Comparison of ENCODE assay signal across 30 cellular contexts in genomic region chr2:137437386-137437785, GRCh38.
DNase-seq lines count a peak whose midpoint lies in the region; ATAC-seq, FAIRE-seq and TF ChIP-seq lines count a peak whose summit lies in the region.
"Had no signal": no experiment of that assay in that cellular context is flagged by ENCODE, and none has a peak within 500 bp of the region (broad histone marks: within the 10 kb centered on the region; RNA-seq: fewer than 3 reads in every experiment).

No MANE protein-coding gene starts in this region.

- POLR2A ChIA-PET in MCF 10A (lab: Yijun Ruan, JAX) = interaction anchor here (0.7 to 1.3 kb wide), 2 partner anchors 11 to 54 kb away, joined by 4 to 5 read pairs; no protein-coding TSS in a partner anchor

- FAIRE-seq in H54 (lab: Jason Lieb, UNC) = no peak
- FAIRE-seq: A549, GM12891, H1 had no signal

- no peak for TF ChIP-seq CTCF in MCF 10A (IDR thresholded peaks at IDR 0.05; ENCODE audit: unreplicated experiment)
- no peak for TF ChIP-seq CTCF in breast epithelium (IDR thresholded peaks at IDR 0.05)
- no peak for TF ChIP-seq CTCF in epithelial cell of esophagus (IDR thresholded peaks at IDR 0.05; ENCODE audit: insufficient read depth, low read depth, low read length, missing control alignments)

- ATAC-seq in HG03469 (IDR thresholded peaks at IDR 0.05; ENCODE audit: unreplicated experiment) (no peak), HG02884 (IDR thresholded peaks at IDR 0.05; ENCODE audit: unreplicated experiment) (no peak)
- ATAC-seq: A549, HCT116 had no signal

- no peak for TF ChIP-seq POLR2A in breast epithelium (IDR thresholded peaks at IDR 0.05)
- TF ChIP-seq POLR2A in H54 (IDR thresholded peaks at IDR 0.05; ENCODE audit: low read depth, low read length) = no peak

- H3K27me3 Mint-ChIP-seq in MCF 10A (ENCODE audit: insufficient read depth, unreplicated experiment) = no peaks in the 10 kb centered on the region
- H3K27me3 Mint-ChIP-seq: CD4-positive, alpha-beta memory T cell had no signal

- H3K4me3 ChIP-seq in breast epithelium (no peak overlapping the region), epithelial cell of esophagus (ENCODE audit: low read length) (no peak overlapping the region)
- H3K4me3 ChIP-seq: A549, SK-N-MC had no signal

- no peaks in the 10 kb centered on the region for H3K9me3 Mint-ChIP-seq in MCF 10A (ENCODE audit: unreplicated experiment)

- no peak overlapping the region for H3K4me3 Mint-ChIP-seq in MCF 10A (ENCODE audit: unreplicated experiment)
- H3K4me3 Mint-ChIP-seq: CD4-positive, alpha-beta memory T cell had no signal

- H3K27ac Mint-ChIP-seq in MCF 10A (ENCODE audit: low read depth, unreplicated experiment) = no peak overlapping the region
- H3K27ac Mint-ChIP-seq: CD4-positive, alpha-beta memory T cell had no signal

- BruUV-seq in MCF 10A (replicated peaks; lab: Mats Ljungman, UMichigan) = no TSS peak

- no peaks in the 10 kb centered on the region for H3K36me3 Mint-ChIP-seq in MCF 10A (ENCODE audit: insufficient read depth, unreplicated experiment)
- H3K36me3 Mint-ChIP-seq: CD4-positive, alpha-beta memory T cell had no signal

- CTCF ChIA-PET in MCF 10A (lab: Yijun Ruan, JAX) = interaction anchor here (0.7 to 0.8 kb wide), 2 partner anchors 44 to 407 kb away, joined by 3 read pairs; no protein-coding TSS in a partner anchor

- no peaks in the 10 kb centered on the region for H3K27me3 ChIP-seq in breast epithelium

- intact Hi-C loops in MCF 10A (cut with micrococcal nuclease) (no loop called here), breast epithelium (cut with DNase I; ENCODE audit: low total_unique reads) (no loop called here)

- peaks cover 43% of the 10 kb centered on the region for H3K4me1 Mint-ChIP-seq in MCF 10A (ENCODE audit: insufficient read depth, unreplicated experiment)
- H3K4me1 Mint-ChIP-seq: CD4-positive, alpha-beta memory T cell had no signal

- no peak overlapping the region for H3K27ac ChIP-seq in breast epithelium
- H3K27ac ChIP-seq: A549, SK-N-MC had no signal

- H3K36me3 ChIP-seq in breast epithelium = no peaks in the 10 kb centered on the region

- no peaks in the 10 kb centered on the region for H3K4me1 ChIP-seq in breast epithelium
- H3K4me1 ChIP-seq: A549 had no signal

- DNase-seq in MCF 10A (ENCODE audit: unreplicated experiment) (peak; percentile 12), breast epithelium (ENCODE audit: low spot score in 2 of 2) (no peak), RPMI7951 (ENCODE audit: low read depth) (peak; percentile 37), epithelial cell of esophagus (ENCODE audit: low read depth) (peak; percentile 62), H54 (ENCODE audit: insufficient read length, low spot score) (no peak)
- DNase-seq: C1 segment of cervical spinal cord; CD4-positive, alpha-beta memory T cell; COR-L47; DMS79; EL; GDM1; IMR-90; KG1; MM.1S; NCI-H1048; NCI-H1417; NCI-H1694; NCI-H2029 treated with DMSO at 0.1 percent for 48 hours; NCI-H446 treated with DMSO at 0.1 percent for 48 hours; NCI-H526; NCI-H82; NK-92 treated with Interleukin-12 subunit alpha and Interleukin-12 subunit beta, amount 100 ng/mL, for 24 hours; SIG-M5 had no signal

- no peaks in the 10 kb centered on the region for H3K9me3 ChIP-seq in breast epithelium
- H3K9me3 ChIP-seq: A549 had no signal

Comparison
In these comparisons a context has a peak if more than half of its experiments do, and no peak if none do; other contexts are left out.
1. DNase-seq: peak in MCF 10A (single experiment), RPMI7951 (single experiment) and epithelial cell of esophagus (single experiment); none in breast epithelium (0 of 2) and H54 (single experiment).